ENCODE assay signal across 3 cellular contexts in the genomic region with DNA sequence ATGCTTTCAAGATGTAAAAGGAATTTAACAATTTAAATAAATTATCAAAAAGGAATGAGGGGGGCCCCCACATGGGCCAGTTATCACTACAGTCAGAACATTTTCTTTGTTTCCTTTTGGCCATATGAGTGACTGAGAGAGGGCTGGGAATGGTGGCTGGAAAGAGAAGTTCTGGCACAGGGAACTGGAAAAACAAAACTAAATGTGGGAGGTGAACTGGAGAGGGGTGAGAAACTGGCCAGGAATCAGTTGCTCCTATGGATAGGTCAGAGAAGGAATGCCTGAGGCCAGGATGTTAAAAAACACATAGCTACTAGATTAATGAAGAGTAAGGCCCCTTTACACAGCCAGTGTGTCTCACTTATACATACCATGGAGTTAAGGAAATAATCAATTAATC.
TF ChIP-seq lines count a peak whose summit lies in the region.

No MANE protein-coding gene starts in this region.

TF ChIP-seq in liver, 16 proteins besides CTCF, POLR2A, EP300 and RAD21:
- TF ChIP-seq TAF1 (conservative IDR thresholded peaks at IDR 0.05) (no peak), NR2F2 (IDR thresholded peaks at IDR 0.05) (peak; percentile 13)
- TF ChIP-seq, protein P1, sequence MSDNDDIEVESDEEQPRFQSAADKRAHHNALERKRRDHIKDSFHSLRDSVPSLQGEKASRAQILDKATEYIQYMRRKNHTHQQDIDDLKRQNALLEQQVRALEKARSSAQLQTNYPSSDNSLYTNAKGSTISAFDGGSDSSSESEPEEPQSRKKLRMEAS (IDR thresholded peaks at IDR 0.05), result no peak

TF ChIP-seq in HepG2, 621 proteins besides CTCF, POLR2A, EP300 and RAD21:
- TF ChIP-seq SETDB1 (CRISPR knock-in tag; IDR thresholded peaks at IDR 0.05; ENCODE audit: borderline replicate concordance), result no peak
- TF ChIP-seq IRX3 (CRISPR knock-in tag; IDR thresholded peaks at IDR 0.05; ENCODE audit: borderline replicate concordance, low read depth), result no peak
- TF ChIP-seq ZNF878 (CRISPR knock-in tag; IDR thresholded peaks at IDR 0.05), result no peak
- no peak for TF ChIP-seq CCAR2 (optimal IDR thresholded peaks at IDR 0.05; ENCODE audit: low read depth, low read length)
- TF ChIP-seq, protein P2, sequence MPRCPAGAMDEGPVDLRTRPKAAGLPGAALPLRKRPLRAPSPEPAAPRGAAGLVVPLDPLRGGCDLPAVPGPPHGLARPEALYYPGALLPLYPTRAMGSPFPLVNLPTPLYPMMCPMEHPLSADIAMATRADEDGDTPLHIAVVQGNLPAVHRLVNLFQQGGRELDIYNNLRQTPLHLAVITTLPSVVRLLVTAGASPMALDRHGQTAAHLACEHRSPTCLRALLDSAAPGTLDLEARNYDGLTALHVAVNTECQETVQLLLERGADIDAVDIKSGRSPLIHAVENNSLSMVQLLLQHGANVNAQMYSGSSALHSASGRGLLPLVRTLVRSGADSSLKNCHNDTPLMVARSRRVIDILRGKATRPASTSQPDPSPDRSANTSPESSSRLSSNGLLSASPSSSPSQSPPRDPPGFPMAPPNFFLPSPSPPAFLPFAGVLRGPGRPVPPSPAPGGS (CRISPR knock-in tag; IDR thresholded peaks at IDR 0.05), result no peak
- TF ChIP-seq MIER3 (CRISPR knock-in tag; IDR thresholded peaks at IDR 0.05; ENCODE audit: borderline replicate concordance), result no peak
- TF ChIP-seq ZNF44 (CRISPR knock-in tag; IDR thresholded peaks at IDR 0.05), result no peak
- TF ChIP-seq ZNF788 (CRISPR knock-in tag; IDR thresholded peaks at IDR 0.05; ENCODE audit: borderline replicate concordance), result no peak
- TF ChIP-seq AGO1 (IDR thresholded peaks at IDR 0.05; ENCODE audit: low read depth, low read length, poor library complexity, severe bottlenecking), result no peak
- TF ChIP-seq, protein P3, sequence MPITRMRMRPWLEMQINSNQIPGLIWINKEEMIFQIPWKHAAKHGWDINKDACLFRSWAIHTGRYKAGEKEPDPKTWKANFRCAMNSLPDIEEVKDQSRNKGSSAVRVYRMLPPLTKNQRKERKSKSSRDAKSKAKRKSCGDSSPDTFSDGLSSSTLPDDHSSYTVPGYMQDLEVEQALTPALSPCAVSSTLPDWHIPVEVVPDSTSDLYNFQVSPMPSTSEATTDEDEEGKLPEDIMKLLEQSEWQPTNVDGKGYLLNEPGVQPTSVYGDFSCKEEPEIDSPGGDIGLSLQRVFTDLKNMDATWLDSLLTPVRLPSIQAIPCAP (CRISPR knock-in tag; IDR thresholded peaks at IDR 0.05; ENCODE audit: low read depth), result no peak
- TF ChIP-seq ZMYM2 (CRISPR knock-in tag; IDR thresholded peaks at IDR 0.05), result no peak
- TF ChIP-seq HOXA9 (CRISPR knock-in tag; IDR thresholded peaks at IDR 0.05; ENCODE audit: borderline replicate concordance), result no peak
- no peak for TF ChIP-seq TMF1 (CRISPR knock-in tag; IDR thresholded peaks at IDR 0.05; ENCODE audit: low read depth)
- TF ChIP-seq, protein P4, sequence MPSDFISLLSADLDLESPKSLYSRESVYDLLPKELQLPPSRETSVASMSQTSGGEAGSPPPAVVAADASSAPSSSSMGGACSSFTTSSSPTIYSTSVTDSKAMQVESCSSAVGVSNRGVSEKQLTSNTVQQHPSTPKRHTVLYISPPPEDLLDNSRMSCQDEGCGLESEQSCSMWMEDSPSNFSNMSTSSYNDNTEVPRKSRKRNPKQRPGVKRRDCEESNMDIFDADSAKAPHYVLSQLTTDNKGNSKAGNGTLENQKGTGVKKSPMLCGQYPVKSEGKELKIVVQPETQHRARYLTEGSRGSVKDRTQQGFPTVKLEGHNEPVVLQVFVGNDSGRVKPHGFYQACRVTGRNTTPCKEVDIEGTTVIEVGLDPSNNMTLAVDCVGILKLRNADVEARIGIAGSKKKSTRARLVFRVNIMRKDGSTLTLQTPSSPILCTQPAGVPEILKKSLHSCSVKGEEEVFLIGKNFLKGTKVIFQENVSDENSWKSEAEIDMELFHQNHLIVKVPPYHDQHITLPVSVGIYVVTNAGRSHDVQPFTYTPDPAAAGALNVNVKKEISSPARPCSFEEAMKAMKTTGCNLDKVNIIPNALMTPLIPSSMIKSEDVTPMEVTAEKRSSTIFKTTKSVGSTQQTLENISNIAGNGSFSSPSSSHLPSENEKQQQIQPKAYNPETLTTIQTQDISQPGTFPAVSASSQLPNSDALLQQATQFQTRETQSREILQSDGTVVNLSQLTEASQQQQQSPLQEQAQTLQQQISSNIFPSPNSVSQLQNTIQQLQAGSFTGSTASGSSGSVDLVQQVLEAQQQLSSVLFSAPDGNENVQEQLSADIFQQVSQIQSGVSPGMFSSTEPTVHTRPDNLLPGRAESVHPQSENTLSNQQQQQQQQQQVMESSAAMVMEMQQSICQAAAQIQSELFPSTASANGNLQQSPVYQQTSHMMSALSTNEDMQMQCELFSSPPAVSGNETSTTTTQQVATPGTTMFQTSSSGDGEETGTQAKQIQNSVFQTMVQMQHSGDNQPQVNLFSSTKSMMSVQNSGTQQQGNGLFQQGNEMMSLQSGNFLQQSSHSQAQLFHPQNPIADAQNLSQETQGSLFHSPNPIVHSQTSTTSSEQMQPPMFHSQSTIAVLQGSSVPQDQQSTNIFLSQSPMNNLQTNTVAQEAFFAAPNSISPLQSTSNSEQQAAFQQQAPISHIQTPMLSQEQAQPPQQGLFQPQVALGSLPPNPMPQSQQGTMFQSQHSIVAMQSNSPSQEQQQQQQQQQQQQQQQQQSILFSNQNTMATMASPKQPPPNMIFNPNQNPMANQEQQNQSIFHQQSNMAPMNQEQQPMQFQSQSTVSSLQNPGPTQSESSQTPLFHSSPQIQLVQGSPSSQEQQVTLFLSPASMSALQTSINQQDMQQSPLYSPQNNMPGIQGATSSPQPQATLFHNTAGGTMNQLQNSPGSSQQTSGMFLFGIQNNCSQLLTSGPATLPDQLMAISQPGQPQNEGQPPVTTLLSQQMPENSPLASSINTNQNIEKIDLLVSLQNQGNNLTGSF (CRISPR knock-in tag; IDR thresholded peaks at IDR 0.05), result no peak
- TF ChIP-seq AHR (CRISPR knock-in tag; IDR thresholded peaks at IDR 0.05), result no peak

TF ChIP-seq in endothelial cell of umbilical vein, 7 proteins besides CTCF, POLR2A, EP300 and RAD21:
- TF ChIP-seq POLR2AphosphoS5 (IDR thresholded peaks at IDR 0.05; ENCODE audit: insufficient read depth, low read depth, low read length) (no peak), GATA2 (IDR thresholded peaks at IDR 0.05; ENCODE audit: insufficient read depth, insufficient read length, low read depth, low read length) (peak; percentile 11), JUN (IDR thresholded peaks at IDR 0.05; ENCODE audit: borderline replicate concordance, insufficient read depth, insufficient read length, low read depth) (no peak)
